11 cellular contexts compared by ENCODE assay signal in the genomic region with DNA sequence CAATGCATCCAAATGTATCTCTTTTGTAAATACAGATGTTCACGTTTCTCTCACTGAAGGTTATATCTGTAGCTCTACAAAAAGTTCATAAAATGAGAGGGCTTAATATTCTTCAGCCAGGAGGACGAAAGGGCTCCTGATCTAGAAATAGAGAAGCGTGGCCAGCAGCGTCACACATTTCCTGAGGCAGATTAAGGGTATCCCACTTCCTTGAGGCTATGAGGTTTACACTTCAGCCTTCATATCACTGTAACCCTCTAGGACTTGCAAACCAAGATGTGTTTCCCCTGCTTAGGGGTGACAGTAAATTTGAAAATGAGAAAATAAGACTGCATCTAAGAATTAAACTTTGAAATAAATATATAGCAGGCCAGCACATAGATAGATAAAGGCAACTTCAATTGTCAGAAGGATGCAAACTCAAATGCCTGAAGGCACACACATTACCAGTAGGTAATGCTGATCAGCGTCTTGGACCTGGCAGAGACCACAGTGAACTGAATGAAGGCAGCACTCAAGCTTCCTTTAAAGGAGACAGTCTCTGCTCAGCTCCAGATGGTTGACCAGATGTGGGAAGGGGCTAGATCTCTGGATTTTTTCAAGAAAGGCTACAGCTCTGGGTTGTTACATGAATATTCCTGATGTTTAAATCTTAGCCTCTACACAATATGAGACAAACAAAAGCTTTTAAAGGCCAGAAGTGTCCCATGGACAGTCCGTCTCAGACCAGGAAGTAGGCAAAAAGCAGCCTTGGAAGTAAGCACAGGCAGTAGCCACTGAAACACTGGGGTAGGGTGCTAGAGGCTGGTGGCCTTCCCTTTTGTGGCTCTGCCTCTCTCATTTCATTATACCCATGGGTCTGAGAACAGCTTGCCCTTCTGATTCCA.
DNase-seq lines count a peak whose midpoint lies in the region; ATAC-seq and TF ChIP-seq lines count a peak whose summit lies in the region.
"Had no signal": no experiment of that assay in that cellular context is flagged by ENCODE, and none has a peak within 500 bp of the region (broad histone marks: within the 10 kb centered on the region; RNA-seq: fewer than 3 reads in every experiment).

No MANE protein-coding gene starts in this region.

- no peaks in the 10 kb centered on the region for H4K20me1 ChIP-seq in KMS-11 (ENCODE audit: insufficient read depth)

- H3K9me3 Mint-ChIP-seq in CD4-positive, alpha-beta T cell, result no peaks in the 10 kb centered on the region
- H3K9me3 Mint-ChIP-seq: nephron had no signal

- H3K36me3 ChIP-seq in KMS-11 (ENCODE audit: insufficient read depth), result no peaks in the 10 kb centered on the region
- H3K36me3 ChIP-seq: heart left ventricle had no signal

- H3K4me3 ChIP-seq in KMS-11 (IDR thresholded peaks at IDR 0.05; ENCODE audit: insufficient read depth, low read depth, low read length), result peak overlapping the region; percentile 53

- peaks cover 43% of the 10 kb centered on the region for H3K4me1 ChIP-seq in KMS-11 (ENCODE audit: low read depth, poor library complexity, severe bottlenecking)

- peaks cover 1% of the 10 kb centered on the region for H3K4me1 Mint-ChIP-seq in CD4-positive, alpha-beta T cell (ENCODE audit: low read depth)
- H3K4me1 Mint-ChIP-seq: nephron had no signal

- ATAC-seq in HG02798 (IDR thresholded peaks at IDR 0.05; ENCODE audit: poor library complexity, unreplicated experiment), result peak; percentile 44
- ATAC-seq in CD4-positive, alpha-beta T cell (ENCODE audit: poor library complexity), result no peak

- CTCF ChIA-PET in CD4-positive, alpha-beta T cell (lab: Charles Lee), result no interaction called here

- POLR2A ChIA-PET in CD4-positive, alpha-beta T cell (lab: Charles Lee), result no interaction called here

- no peaks in the 10 kb centered on the region for H3K9me3 ChIP-seq in CD4-positive, alpha-beta T cell (ENCODE audit: control insufficient read depth, low read length)

- H2AFZ ChIP-seq in KMS-11 (ENCODE audit: low read depth), result peak overlapping the region; percentile 79

- H3K27me3 ChIP-seq in KMS-11 (ENCODE audit: insufficient read depth, low read depth), result no peaks in the 10 kb centered on the region
- no peaks in the 10 kb centered on the region for H3K27me3 ChIP-seq in CD4-positive, alpha-beta T cell (ENCODE audit: control insufficient read depth, insufficient read depth, low read length)
- H3K27me3 ChIP-seq: heart left ventricle had no signal

- H3K27ac ChIP-seq in KMS-11, result peak overlapping the region; percentile 83
- no peak overlapping the region for H3K27ac ChIP-seq in CD4-positive, alpha-beta T cell (ENCODE audit: low read depth, low read length)

- peak overlapping the region; percentile 81 for H3K4me2 ChIP-seq in KMS-11

- intact Hi-C loops in CD4-positive, alpha-beta T cell (cut with DNase I, micrococcal nuclease), result no loop called here

- no peaks in the 10 kb centered on the region for H3K36me3 Mint-ChIP-seq in CD4-positive, alpha-beta T cell (ENCODE audit: low read depth)

- no peaks in the 10 kb centered on the region for H3K27me3 Mint-ChIP-seq in CD4-positive, alpha-beta T cell

- no peak overlapping the region for H3K4me3 Mint-ChIP-seq in CD4-positive, alpha-beta T cell
- H3K4me3 Mint-ChIP-seq: nephron had no signal

- no peaks in the 10 kb centered on the region for H3K79me2 ChIP-seq in KMS-11 (ENCODE audit: insufficient read depth, low read depth)

- DNase-seq in NOMO-1 treated with DMSO at 0.1 percent for 48 hours (lab: John Stamatoyannopoulos, UW; ENCODE audit: unreplicated experiment) (peak; percentile 16), NOMO-1 treated with dmso at 0.1 percent for 144 hours (lab: John Stamatoyannopoulos, UW; ENCODE audit: unreplicated experiment) (no peak), pons (ENCODE audit: low spot score) (peak; percentile 24), NCI-H1930 (lab: John Stamatoyannopoulos, UW) (no peak)
- DNase-seq in activated CD4-positive, alpha-beta T cell treated with anti-CD3 and anti-CD28 coated beads for 48 hours, result no peak
- DNase-seq in CD4-positive, alpha-beta T cell, result no peak
- DNase-seq: activated CD4-positive, alpha-beta T cell treated with anti-CD3 and anti-CD28 coated beads, Interleukin-2, amount 50 U/mL, for 48 hours had no signal

- H3K9ac ChIP-seq in KMS-11, result peak overlapping the region; percentile 59

- TF ChIP-seq CTCF in KMS-11 (conservative IDR thresholded peaks at IDR 0.05; ENCODE audit: low read depth, low read length), result no peak
- TF ChIP-seq CTCF in CD4-positive, alpha-beta T cell (IDR thresholded peaks at IDR 0.05), result no peak

- no peak overlapping the region for H3K27ac Mint-ChIP-seq in CD4-positive, alpha-beta T cell
- H3K27ac Mint-ChIP-seq: nephron had no signal

Comparison
In these comparisons a context has a peak if more than half of its experiments do, and no peak if none do; other contexts are left out.
1. DNase-seq: peak in NOMO-1 treated with DMSO at 0.1 percent for 48 hours (single experiment) and pons (single experiment); none in NOMO-1 treated with dmso at 0.1 percent for 144 hours (single experiment), activated CD4-positive, alpha-beta T cell treated with anti-CD3 and anti-CD28 coated beads for 48 hours (single experiment), CD4-positive, alpha-beta T cell (0 of 10) and NCI-H1930 (0 of 2).